ENCODE assay signal across 22 cellular contexts in the genomic region with DNA sequence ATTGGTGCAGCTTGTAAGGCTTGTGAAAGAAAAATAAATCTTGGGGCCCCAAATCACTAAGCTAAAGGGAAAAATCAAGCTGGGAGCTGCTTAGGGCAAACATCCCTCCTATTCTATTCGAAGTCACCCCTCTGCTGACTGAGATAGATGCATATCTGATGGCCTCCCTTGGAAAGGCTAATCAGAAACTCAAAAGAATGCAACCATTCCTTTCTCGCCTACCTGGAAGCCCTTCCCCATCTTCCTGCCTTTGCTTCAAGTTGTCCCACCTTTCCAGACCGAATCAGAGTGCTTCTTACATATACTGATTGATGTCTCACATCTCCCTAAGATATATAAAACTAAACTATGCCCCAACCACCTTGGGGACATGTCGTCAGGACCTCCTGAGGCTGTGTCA.
"Had no signal": no experiment of that assay in that cellular context is flagged by ENCODE, and none has a peak within 500 bp of the region (broad histone marks: within the 10 kb centered on the region; RNA-seq: fewer than 3 reads in every experiment).

No MANE protein-coding gene starts in this region.

- FAIRE-seq: kidney, small intestine, urothelium cell line had no signal

- H3K36me3 ChIP-seq: gastroesophageal sphincter, lower lobe of right lung, neural progenitor cell, tibial artery had no signal

- DNase-seq: activated CD4-positive, alpha-beta memory T cell treated with anti-CD3 and anti-CD28 coated beads, Interleukin-2, amount 10 ng/mL, durations not matched to agents 7 days and 5 days; activated CD4-positive, alpha-beta T cell treated with anti-CD3 and anti-CD28 coated beads, Interleukin-2, amount 10 ng/mL, durations not matched to agents 24 days and 14 days; activated CD4-positive, CD25-positive, alpha-beta regulatory T cell; activated effector memory CD4-positive, alpha-beta T cell treated with anti-CD3 and anti-CD28 coated beads, Interleukin-2, amount 50 U/mL, for 16 hours; activated naive CD4-positive, alpha-beta T cell treated with anti-CD3 and anti-CD28 coated beads, Interleukin-2, amount 10 ng/mL, durations not matched to agents 7 days and 5 days; activated T-cell treated with anti-CD3 and anti-CD28 coated beads, Interleukin-2, amount 50 U/mL, for 72 hours; aorta; head of caudate nucleus; kidney; lower lobe of right lung; naive thymus-derived CD8-positive, alpha-beta T cell; small intestine; stimulated activated CD4-positive, alpha-beta T cell treated with anti-CD3 and anti-CD28 coated beads, Interleukin-2, amount 100 ng/mL, for 24 hours; stimulated activated naive CD8-positive, alpha-beta T cell treated with anti-CD3 and anti-CD28 coated beads, Interleukin-15, amount 100 ng/mL, for 72 hours; T1000; tibial artery had no signal

- ATAC-seq: gastroesophageal sphincter; left lobe of liver; lower lobe of right lung; naive thymus-derived CD8-positive, alpha-beta T cell; sciatic nerve; stimulated activated naive CD8-positive, alpha-beta T cell treated with anti-CD3 and anti-CD28 coated beads, Interleukin-15, amount 100 ng/mL, for 72 hours had no signal

- H3K4me3 ChIP-seq: coronary artery, gastroesophageal sphincter, lower lobe of right lung, neural progenitor cell, tibial artery had no signal

- H3K4me2 ChIP-seq: neural progenitor cell had no signal

- H3K9me3 ChIP-seq: gastroesophageal sphincter, lower lobe of right lung, tibial artery had no signal

- H3K27me3 ChIP-seq: gastroesophageal sphincter, neural progenitor cell, tibial artery had no signal

- H3K9ac ChIP-seq: neural progenitor cell had no signal

- H2AFZ ChIP-seq: neural progenitor cell had no signal

- H3K4me1 ChIP-seq: gastroesophageal sphincter, lower lobe of right lung, tibial artery had no signal

- H3K27ac ChIP-seq: coronary artery, gastroesophageal sphincter, lower lobe of right lung, tibial artery had no signal
